1 cellular context compared by ENCODE assay signal in the genomic region with DNA sequence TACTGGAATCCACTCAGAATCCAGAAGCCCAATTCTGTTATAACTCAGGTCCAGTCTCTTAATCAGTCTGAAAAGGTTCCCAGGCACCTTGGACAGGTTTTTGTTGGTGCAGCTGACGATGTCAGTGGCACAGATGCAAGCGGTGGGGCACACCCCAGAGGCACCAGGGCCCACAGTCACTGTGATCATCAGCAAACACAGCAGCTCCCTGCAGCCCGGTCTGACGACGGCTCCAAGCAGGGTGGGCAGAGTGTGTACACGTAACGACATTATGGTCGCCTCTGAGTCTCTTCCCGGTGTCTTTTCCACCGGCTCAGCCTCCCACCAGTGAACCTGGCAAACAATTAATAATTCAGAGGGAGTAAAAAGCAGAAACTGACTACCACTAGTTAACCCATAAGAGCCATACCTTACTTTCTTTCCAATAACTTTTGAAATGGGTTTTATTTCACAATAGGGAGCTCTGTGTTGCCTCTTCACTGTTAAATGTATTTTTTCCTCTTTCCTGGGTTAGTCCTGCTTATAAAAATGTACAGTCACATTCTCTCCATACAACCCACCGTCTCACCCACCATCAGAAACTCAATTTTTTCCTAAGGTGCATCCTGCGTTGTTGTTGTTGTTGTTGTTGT.
TF ChIP-seq lines count a peak whose summit lies in the region.

No MANE protein-coding gene starts in this region.

TF ChIP-seq in K562, 482 proteins besides CTCF, POLR2A, EP300 and RAD21 (continued from another document and continues in another):
- TF ChIP-seq ZC3H8 (IDR thresholded peaks at IDR 0.05) (no peak), ATF7 (IDR thresholded peaks at IDR 0.05) (0 out of 2 replicates have a peak, but pooled peaks have one; percentile 26), CEBPB (tag; IDR thresholded peaks at IDR 0.05) (peak; percentile 78), MTF1 (CRISPR knock-in tag; IDR thresholded peaks at IDR 0.05; ENCODE audit: borderline replicate concordance) (no peak), MCM3 (IDR thresholded peaks at IDR 0.05) (no peak), FOXK2 (conservative IDR thresholded peaks at IDR 0.05 in 1 of 2, IDR thresholded peaks at IDR 0.05 in 1 of 2; ENCODE audit: low read depth in 2 of 2) (peak in 1 of 2 experiments; percentile 56; a peak in 1 of 4 replicates), NCOA4 (IDR thresholded peaks at IDR 0.05; ENCODE audit: partially characterized antibody) (peak; percentile 59), ZNF121 (CRISPR knock-in tag; conservative IDR thresholded peaks at IDR 0.05) (no peak), CREB5 (CRISPR knock-in tag; IDR thresholded peaks at IDR 0.05) (0 out of 2 replicates have a peak, but pooled peaks have one; percentile 29), ZBTB7A (IDR thresholded peaks at IDR 0.05; ENCODE audit: borderline replicate concordance, control insufficient read depth, low read depth, low read length) (no peak), CBX1 (IDR thresholded peaks at IDR 0.05; ENCODE audit: low read depth) (no peak), ARID2 (IDR thresholded peaks at IDR 0.05) (0 out of 2 replicates have a peak, but pooled peaks have one; percentile 3), ATF1 (CRISPR knock-in tag; IDR thresholded peaks at IDR 0.05) (no peak), ATF1 (tag; IDR thresholded peaks at IDR 0.05) (peak; percentile 39), CHD1 (IDR thresholded peaks at IDR 0.05; ENCODE audit: low read length) (peak; percentile 26), ARNT (IDR thresholded peaks at IDR 0.05) (0 out of 4 replicates have a peak, but pooled peaks of 1 of the 2 experiments have one; percentile 43), ZNF263 (CRISPR knock-in tag; IDR thresholded peaks at IDR 0.05; ENCODE audit: borderline replicate concordance) (no peak), CEBPG (CRISPR knock-in tag; IDR thresholded peaks at IDR 0.05) (no peak), CEBPG (tag; conservative IDR thresholded peaks at IDR 0.05 in 1 of 2, IDR thresholded peaks at IDR 0.05 in 1 of 2) (peak in 1 of 2 experiments; percentile 67; a peak in 1 of 4 replicates), LCOR (CRISPR knock-in tag; IDR thresholded peaks at IDR 0.05) (no peak)
- TF ChIP-seq, protein P1, sequence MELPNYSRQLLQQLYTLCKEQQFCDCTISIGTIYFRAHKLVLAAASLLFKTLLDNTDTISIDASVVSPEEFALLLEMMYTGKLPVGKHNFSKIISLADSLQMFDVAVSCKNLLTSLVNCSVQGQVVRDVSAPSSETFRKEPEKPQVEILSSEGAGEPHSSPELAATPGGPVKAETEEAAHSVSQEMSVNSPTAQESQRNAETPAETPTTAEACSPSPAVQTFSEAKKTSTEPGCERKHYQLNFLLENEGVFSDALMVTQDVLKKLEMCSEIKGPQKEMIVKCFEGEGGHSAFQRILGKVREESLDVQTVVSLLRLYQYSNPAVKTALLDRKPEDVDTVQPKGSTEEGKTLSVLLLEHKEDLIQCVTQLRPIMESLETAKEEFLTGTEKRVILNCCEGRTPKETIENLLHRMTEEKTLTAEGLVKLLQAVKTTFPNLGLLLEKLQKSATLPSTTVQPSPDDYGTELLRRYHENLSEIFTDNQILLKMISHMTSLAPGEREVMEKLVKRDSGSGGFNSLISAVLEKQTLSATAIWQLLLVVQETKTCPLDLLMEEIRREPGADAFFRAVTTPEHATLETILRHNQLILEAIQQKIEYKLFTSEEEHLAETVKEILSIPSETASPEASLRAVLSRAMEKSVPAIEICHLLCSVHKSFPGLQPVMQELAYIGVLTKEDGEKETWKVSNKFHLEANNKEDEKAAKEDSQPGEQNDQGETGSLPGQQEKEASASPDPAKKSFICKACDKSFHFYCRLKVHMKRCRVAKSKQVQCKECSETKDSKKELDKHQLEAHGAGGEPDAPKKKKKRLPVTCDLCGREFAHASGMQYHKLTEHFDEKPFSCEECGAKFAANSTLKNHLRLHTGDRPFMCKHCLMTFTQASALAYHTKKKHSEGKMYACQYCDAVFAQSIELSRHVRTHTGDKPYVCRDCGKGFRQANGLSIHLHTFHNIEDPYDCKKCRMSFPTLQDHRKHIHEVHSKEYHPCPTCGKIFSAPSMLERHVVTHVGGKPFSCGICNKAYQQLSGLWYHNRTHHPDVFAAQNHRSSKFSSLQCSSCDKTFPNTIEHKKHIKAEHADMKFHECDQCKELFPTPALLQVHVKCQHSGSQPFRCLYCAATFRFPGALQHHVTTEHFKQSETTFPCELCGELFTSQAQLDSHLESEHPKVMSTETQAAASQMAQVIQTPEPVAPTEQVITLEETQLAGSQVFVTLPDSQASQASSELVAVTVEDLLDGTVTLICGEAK (IDR thresholded peaks at IDR 0.05): peak; percentile 60; the same call in 1 of the 2 replicates
- TF ChIP-seq, protein P1 (CRISPR knock-in tag; IDR thresholded peaks at IDR 0.05): no peak
- TF ChIP-seq, protein P2, sequence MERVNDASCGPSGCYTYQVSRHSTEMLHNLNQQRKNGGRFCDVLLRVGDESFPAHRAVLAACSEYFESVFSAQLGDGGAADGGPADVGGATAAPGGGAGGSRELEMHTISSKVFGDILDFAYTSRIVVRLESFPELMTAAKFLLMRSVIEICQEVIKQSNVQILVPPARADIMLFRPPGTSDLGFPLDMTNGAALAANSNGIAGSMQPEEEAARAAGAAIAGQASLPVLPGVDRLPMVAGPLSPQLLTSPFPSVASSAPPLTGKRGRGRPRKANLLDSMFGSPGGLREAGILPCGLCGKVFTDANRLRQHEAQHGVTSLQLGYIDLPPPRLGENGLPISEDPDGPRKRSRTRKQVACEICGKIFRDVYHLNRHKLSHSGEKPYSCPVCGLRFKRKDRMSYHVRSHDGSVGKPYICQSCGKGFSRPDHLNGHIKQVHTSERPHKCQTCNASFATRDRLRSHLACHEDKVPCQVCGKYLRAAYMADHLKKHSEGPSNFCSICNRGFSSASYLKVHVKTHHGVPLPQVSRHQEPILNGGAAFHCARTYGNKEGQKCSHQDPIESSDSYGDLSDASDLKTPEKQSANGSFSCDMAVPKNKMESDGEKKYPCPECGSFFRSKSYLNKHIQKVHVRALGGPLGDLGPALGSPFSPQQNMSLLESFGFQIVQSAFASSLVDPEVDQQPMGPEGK (CRISPR knock-in tag; IDR thresholded peaks at IDR 0.05; ENCODE audit: borderline replicate concordance): 0 out of 2 replicates have a peak, but pooled peaks have one; percentile 42
- TF ChIP-seq, protein P3, sequence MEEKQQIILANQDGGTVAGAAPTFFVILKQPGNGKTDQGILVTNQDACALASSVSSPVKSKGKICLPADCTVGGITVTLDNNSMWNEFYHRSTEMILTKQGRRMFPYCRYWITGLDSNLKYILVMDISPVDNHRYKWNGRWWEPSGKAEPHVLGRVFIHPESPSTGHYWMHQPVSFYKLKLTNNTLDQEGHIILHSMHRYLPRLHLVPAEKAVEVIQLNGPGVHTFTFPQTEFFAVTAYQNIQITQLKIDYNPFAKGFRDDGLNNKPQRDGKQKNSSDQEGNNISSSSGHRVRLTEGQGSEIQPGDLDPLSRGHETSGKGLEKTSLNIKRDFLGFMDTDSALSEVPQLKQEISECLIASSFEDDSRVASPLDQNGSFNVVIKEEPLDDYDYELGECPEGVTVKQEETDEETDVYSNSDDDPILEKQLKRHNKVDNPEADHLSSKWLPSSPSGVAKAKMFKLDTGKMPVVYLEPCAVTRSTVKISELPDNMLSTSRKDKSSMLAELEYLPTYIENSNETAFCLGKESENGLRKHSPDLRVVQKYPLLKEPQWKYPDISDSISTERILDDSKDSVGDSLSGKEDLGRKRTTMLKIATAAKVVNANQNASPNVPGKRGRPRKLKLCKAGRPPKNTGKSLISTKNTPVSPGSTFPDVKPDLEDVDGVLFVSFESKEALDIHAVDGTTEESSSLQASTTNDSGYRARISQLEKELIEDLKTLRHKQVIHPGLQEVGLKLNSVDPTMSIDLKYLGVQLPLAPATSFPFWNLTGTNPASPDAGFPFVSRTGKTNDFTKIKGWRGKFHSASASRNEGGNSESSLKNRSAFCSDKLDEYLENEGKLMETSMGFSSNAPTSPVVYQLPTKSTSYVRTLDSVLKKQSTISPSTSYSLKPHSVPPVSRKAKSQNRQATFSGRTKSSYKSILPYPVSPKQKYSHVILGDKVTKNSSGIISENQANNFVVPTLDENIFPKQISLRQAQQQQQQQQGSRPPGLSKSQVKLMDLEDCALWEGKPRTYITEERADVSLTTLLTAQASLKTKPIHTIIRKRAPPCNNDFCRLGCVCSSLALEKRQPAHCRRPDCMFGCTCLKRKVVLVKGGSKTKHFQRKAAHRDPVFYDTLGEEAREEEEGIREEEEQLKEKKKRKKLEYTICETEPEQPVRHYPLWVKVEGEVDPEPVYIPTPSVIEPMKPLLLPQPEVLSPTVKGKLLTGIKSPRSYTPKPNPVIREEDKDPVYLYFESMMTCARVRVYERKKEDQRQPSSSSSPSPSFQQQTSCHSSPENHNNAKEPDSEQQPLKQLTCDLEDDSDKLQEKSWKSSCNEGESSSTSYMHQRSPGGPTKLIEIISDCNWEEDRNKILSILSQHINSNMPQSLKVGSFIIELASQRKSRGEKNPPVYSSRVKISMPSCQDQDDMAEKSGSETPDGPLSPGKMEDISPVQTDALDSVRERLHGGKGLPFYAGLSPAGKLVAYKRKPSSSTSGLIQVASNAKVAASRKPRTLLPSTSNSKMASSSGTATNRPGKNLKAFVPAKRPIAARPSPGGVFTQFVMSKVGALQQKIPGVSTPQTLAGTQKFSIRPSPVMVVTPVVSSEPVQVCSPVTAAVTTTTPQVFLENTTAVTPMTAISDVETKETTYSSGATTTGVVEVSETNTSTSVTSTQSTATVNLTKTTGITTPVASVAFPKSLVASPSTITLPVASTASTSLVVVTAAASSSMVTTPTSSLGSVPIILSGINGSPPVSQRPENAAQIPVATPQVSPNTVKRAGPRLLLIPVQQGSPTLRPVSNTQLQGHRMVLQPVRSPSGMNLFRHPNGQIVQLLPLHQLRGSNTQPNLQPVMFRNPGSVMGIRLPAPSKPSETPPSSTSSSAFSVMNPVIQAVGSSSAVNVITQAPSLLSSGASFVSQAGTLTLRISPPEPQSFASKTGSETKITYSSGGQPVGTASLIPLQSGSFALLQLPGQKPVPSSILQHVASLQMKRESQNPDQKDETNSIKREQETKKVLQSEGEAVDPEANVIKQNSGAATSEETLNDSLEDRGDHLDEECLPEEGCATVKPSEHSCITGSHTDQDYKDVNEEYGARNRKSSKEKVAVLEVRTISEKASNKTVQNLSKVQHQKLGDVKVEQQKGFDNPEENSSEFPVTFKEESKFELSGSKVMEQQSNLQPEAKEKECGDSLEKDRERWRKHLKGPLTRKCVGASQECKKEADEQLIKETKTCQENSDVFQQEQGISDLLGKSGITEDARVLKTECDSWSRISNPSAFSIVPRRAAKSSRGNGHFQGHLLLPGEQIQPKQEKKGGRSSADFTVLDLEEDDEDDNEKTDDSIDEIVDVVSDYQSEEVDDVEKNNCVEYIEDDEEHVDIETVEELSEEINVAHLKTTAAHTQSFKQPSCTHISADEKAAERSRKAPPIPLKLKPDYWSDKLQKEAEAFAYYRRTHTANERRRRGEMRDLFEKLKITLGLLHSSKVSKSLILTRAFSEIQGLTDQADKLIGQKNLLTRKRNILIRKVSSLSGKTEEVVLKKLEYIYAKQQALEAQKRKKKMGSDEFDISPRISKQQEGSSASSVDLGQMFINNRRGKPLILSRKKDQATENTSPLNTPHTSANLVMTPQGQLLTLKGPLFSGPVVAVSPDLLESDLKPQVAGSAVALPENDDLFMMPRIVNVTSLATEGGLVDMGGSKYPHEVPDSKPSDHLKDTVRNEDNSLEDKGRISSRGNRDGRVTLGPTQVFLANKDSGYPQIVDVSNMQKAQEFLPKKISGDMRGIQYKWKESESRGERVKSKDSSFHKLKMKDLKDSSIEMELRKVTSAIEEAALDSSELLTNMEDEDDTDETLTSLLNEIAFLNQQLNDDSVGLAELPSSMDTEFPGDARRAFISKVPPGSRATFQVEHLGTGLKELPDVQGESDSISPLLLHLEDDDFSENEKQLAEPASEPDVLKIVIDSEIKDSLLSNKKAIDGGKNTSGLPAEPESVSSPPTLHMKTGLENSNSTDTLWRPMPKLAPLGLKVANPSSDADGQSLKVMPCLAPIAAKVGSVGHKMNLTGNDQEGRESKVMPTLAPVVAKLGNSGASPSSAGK (IDR thresholded peaks at IDR 0.05): peak; percentile 5; the same call in 1 of the 2 replicates
